In the genomic region with DNA sequence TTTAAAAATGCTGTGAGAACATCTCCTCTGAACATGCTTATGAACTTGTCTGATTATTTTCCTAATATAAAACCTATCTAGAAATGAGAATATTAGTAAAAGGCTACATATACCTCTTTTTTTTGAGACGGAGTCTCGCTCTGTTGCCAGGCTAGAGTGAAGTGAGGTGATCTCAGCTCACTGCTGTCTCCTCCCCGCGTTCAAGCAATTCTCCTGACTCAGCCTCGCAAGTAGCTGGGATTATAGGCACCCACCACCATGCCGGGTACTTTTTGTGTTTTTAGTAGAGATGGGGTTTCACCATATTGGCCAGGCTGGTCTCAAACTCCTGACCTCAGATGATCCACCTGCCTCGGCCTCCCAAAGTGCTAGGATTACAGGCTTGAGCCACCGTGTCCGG, we compare ENCODE assay signal across 4 cellular contexts. TPM values are rescaled to one million over a fixed set of nuclear protein-coding genes. Genes with fewer than 3 reads are reported as not detected.
"Had no signal": no experiment of that assay in that cellular context is flagged by ENCODE, and none has a peak within 500 bp of the region (broad histone marks: within the 10 kb centered on the region; RNA-seq: fewer than 3 reads in every experiment).

No MANE protein-coding gene starts in this region.

RNA-seq across cellular contexts. Expression of gene RHAG, which starts 28.4 kb away (rescaled TPM):
- total RNA-seq: GM23248, H1, HFFc6, IMR-90 had no signal
- polyA plus RNA-seq: GM23248, H1, IMR-90 had no signal

RNA-seq across cellular contexts. Expression of gene C6orf141, which starts 57.8 kb away (rescaled TPM):
- total RNA-seq: GM23248, HFFc6, IMR-90 had no signal
- polyA plus RNA-seq: GM23248, IMR-90 had no signal
